Comparison of ENCODE assay signal across 8 cellular contexts in the genomic region with DNA sequence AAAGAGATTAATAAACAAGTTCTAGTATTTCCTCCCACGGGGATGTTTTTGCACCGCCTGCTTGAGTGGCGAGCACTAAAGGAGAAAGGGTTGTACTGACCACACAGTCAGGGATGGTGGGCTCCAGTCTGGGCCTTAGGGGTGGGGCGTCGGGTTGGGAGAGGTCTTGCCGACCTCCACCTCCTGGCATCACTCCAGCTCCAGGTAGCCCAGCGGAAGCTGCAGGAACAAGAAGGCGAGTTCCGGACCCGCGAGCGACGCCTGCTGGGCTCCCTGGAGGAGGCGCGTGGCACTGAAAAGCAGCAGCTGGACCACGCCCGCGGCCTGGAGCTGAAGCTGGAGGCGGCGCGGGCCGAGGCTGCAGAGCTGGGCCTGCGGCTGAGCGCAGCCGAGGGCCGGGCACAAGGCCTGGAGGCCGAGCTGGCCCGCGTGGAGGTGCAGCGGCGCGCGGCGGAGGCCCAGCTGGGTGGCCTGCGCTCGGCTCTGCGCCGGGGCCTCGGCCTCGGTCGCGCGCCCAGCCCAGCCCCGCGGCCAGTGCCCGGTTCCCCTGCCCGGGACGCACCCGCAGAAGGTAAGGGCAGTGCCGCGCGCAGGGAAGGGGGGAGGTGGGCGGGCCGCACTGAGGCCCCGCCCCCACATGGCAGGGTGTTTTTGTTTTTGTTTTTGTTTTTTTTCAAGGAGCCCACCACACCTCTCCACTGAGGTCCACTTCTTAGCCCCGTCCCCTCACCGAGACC. TPM values are rescaled to one million over a fixed set of nuclear protein-coding genes. Genes with fewer than 3 reads are reported as not detected.
A peak's percentile ranks its signal among the peaks of the same experiment; 100 is the strongest.
DNase-seq lines count a peak whose midpoint lies in the region; ATAC-seq and TF ChIP-seq lines count a peak whose summit lies in the region.

No MANE protein-coding gene starts in this region.

- TF ChIP-seq CTCF in vagina (IDR thresholded peaks at IDR 0.05) = peak in 2 of 3 experiments; percentile 25 to 66

- H3K27me3 ChIP-seq in right cardiac atrium (ENCODE audit: control insufficient read depth, insufficient read depth) (no peaks in the 10 kb centered on the region), rectal smooth muscle tissue (ENCODE audit: control insufficient read depth, insufficient read depth, low read length) (no peaks in the 10 kb centered on the region), vagina (no peaks in the 10 kb centered on the region)

- H3K36me3 Mint-ChIP-seq in activated naive CD8-positive, alpha-beta T cell treated with anti-CD3 and anti-CD28 coated beads for 36 hours = no peaks in the 10 kb centered on the region

- no peak for TF ChIP-seq POLR2A in vagina (IDR thresholded peaks at IDR 0.05)

- no peaks in the 10 kb centered on the region for H3K9me3 ChIP-seq in right cardiac atrium (ENCODE audit: control insufficient read depth, low read length)
- no peaks in the 10 kb centered on the region for H3K9me3 ChIP-seq in vagina

- intact Hi-C loops in right cardiac atrium (cut with DNase I) = no loop called here
- intact Hi-C loops in vagina (cut with DNase I) = no loop called here

- no peaks in the 10 kb centered on the region for H3K27me3 Mint-ChIP-seq in activated naive CD8-positive, alpha-beta T cell treated with anti-CD3 and anti-CD28 coated beads for 36 hours

- DNase-seq in SIG-M5 treated with dmso at 0.1 percent for 504 hours (lab: John Stamatoyannopoulos, UW; ENCODE audit: unreplicated experiment) = peak; percentile 51
- no peak for DNase-seq in SIG-M5 (lab: John Stamatoyannopoulos, UW)
- peak; percentile 87 for DNase-seq in HuH-7 (ENCODE audit: low spot score)
- DNase-seq in SKM-1 treated with dmso at 0.1 percent for 144 hours (lab: John Stamatoyannopoulos, UW; ENCODE audit: unreplicated experiment) = peak; percentile 33
- DNase-seq in activated naive CD8-positive, alpha-beta T cell treated with anti-CD3 and anti-CD28 coated beads for 36 hours = peak; percentile 82
- peak; percentile 88 to 96 (median 94) for DNase-seq in right cardiac atrium
- no peak for DNase-seq in vagina (ENCODE audit: extremely low spot score in 2 of 2)

- H3K36me3 ChIP-seq in rectal smooth muscle tissue (ENCODE audit: control insufficient read depth, insufficient read depth, low read length) = peaks cover 3% of the 10 kb centered on the region
- H3K36me3 ChIP-seq in vagina = peaks cover 0 to 12% of the 10 kb centered on the region in 2 donors

- H3K9ac ChIP-seq in rectal smooth muscle tissue (ENCODE audit: low read length) = no peak overlapping the region

- peak; percentile 82 to 91 for ATAC-seq in right cardiac atrium

- H3K4me3 ChIP-seq in right cardiac atrium (ENCODE audit: low read length) = peak overlapping the region; percentile 27
- H3K4me3 ChIP-seq in rectal smooth muscle tissue (ENCODE audit: low read length) = peak overlapping the region; percentile 51
- H3K4me3 ChIP-seq in vagina = peak overlapping the region; percentile 38 to 81

- WGBS in right cardiac atrium = 10% methylated on average over 57 of the region's 57 CpGs

- H3K9me3 Mint-ChIP-seq in activated naive CD8-positive, alpha-beta T cell treated with anti-CD3 and anti-CD28 coated beads for 36 hours = no peaks in the 10 kb centered on the region

- H3K4me1 ChIP-seq in right cardiac atrium (ENCODE audit: control insufficient read depth, insufficient read depth, low read length) (no peaks in the 10 kb centered on the region), rectal smooth muscle tissue (ENCODE audit: control insufficient read depth, insufficient read depth, low read length) (no peaks in the 10 kb centered on the region), vagina (no peaks in the 10 kb centered on the region)

- no peak overlapping the region for H3K27ac Mint-ChIP-seq in activated naive CD8-positive, alpha-beta T cell treated with anti-CD3 and anti-CD28 coated beads for 36 hours

- peaks cover 12% of the 10 kb centered on the region for H3K4me1 Mint-ChIP-seq in activated naive CD8-positive, alpha-beta T cell treated with anti-CD3 and anti-CD28 coated beads for 36 hours

- peak overlapping the region; percentile 65 for H3K4me3 Mint-ChIP-seq in activated naive CD8-positive, alpha-beta T cell treated with anti-CD3 and anti-CD28 coated beads for 36 hours

- H3K27ac ChIP-seq in right cardiac atrium (ENCODE audit: low read length) (no peak overlapping the region), rectal smooth muscle tissue (ENCODE audit: low read depth, low read length) (no peak overlapping the region), vagina (peak overlapping the region; percentile 21)

RNA-seq across cellular contexts. Expression of a gene that starts 19.7 kb away (rescaled TPM):
- total RNA-seq in activated naive CD8-positive, alpha-beta T cell treated with anti-CD3 and anti-CD28 coated beads for 36 hours = not detected
- total RNA-seq in right cardiac atrium (10 to 100 TPM in 1 of 4 donors, 1 to 10 TPM in 3; 5.9 to 11.6 (median 6.8) TPM), vagina (51.1 TPM)
- polyA plus RNA-seq in right cardiac atrium = 3.2 TPM

RNA-seq across cellular contexts. Expression of a gene that starts 39.0 kb away (rescaled TPM):
- total RNA-seq in activated naive CD8-positive, alpha-beta T cell treated with anti-CD3 and anti-CD28 coated beads for 36 hours = 10 to 100 TPM; 24.7 to 26.3 TPM
- total RNA-seq in right cardiac atrium (10 to 100 TPM in 3 of 4 donors, 1 to 10 TPM in 1; 6.7 to 11.9 (median 10.8) TPM), vagina (31.9 TPM)
- polyA plus RNA-seq in right cardiac atrium = 14.6 TPM

RNA-seq across cellular contexts. Expression of a gene that starts 51.0 kb away (rescaled TPM):
- 10 to 100 TPM; 24.3 to 26.8 TPM for total RNA-seq in activated naive CD8-positive, alpha-beta T cell treated with anti-CD3 and anti-CD28 coated beads for 36 hours
- total RNA-seq in right cardiac atrium (10 to 100 TPM; 12.9 to 15.1 (median 14.3) TPM), vagina (31.7 TPM)
- polyA plus RNA-seq in right cardiac atrium = 10.3 TPM

Comparison
In these comparisons a context has a peak if more than half of its experiments do, and no peak if none do; other contexts are left out.
1. DNase-seq: peak in SIG-M5 treated with dmso at 0.1 percent for 504 hours (single experiment), HuH-7 (single experiment), SKM-1 treated with dmso at 0.1 percent for 144 hours (single experiment), activated naive CD8-positive, alpha-beta T cell treated with anti-CD3 and anti-CD28 coated beads for 36 hours (single experiment) and right cardiac atrium (3 of 3); none in SIG-M5 (single experiment) and vagina (0 of 2).
2. RNA of a gene that starts 19.7 kb away (total RNA-seq): 51.1 TPM in vagina (single experiment) and 5.9 to 11.6 TPM in right cardiac atrium; not detected in activated naive CD8-positive, alpha-beta T cell treated with anti-CD3 and anti-CD28 coated beads for 36 hours; every median in the first group is over 4 times any median in the second.
3. Peak in every context shown above with its lines, with median percentiles within 50 percentile points of each other: H3K4me3 ChIP-seq.